Comparison of ENCODE assay signal across 1 cellular context in the genomic region with DNA sequence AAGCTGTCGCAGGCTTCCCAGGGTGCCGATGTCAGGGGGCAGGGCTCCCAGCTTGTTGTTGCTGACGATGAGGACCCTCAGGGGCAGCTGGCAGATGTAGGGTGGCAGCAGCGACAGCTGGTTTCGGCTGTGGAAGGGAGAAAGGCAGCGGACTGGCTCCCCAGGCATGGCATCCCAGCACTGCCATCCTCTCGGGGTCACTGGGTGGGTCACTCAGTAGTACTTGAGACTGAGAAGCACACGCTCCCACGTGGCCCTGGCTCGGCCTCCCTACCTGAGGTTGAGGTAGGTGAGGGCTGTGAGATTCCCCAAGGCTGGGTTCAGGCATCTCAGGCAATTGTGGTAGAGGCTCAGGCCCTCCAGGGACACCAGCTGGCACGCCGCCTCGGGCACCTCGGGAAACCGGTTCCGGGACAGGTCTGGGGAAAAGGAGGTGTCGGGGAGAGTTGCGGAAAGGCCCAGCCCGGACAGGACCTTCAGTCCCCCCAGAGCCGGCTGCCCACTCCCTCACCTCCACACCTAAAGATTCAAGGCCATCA.
A peak's percentile ranks its signal among the peaks of the same experiment; 100 is the strongest.
TF ChIP-seq lines count a peak whose summit lies in the region.

No MANE protein-coding gene starts in this region.

TF ChIP-seq in K562, 482 proteins besides CTCF, POLR2A, EP300 and RAD21:
- peak; percentile 44; the same call in 1 of the 2 replicates for TF ChIP-seq RBFOX2 (IDR thresholded peaks at IDR 0.05; ENCODE audit: low read depth, low read length)
- TF ChIP-seq PHB2 (IDR thresholded peaks at IDR 0.05; ENCODE audit: low read depth): no peak
TF ChIP-seq in K562: peak in this region for 1.
